13 cellular contexts compared by ENCODE assay signal in genomic region chr14:69318241-69318640, GRCh38. TPM values are rescaled to one million over a fixed set of nuclear protein-coding genes. Genes with fewer than 3 reads are reported as not detected.
A peak's percentile ranks its signal among the peaks of the same experiment; 100 is the strongest.
DNase-seq lines count a peak whose midpoint lies in the region; ATAC-seq and TF ChIP-seq lines count a peak whose summit lies in the region.
"Had no signal": no experiment of that assay in that cellular context is flagged by ENCODE, and none has a peak within 500 bp of the region (broad histone marks: within the 10 kb centered on the region; RNA-seq: fewer than 3 reads in every experiment).

No MANE protein-coding gene starts in this region.

- no peak for TF ChIP-seq POLR2A in erythroblast (IDR thresholded peaks at IDR 0.05; ENCODE audit: low read length)

- H3K4me1 Mint-ChIP-seq in type B pancreatic cell (ENCODE audit: unreplicated experiment) = no peaks in the 10 kb centered on the region
- H3K4me1 Mint-ChIP-seq: mesothelial cell of epicardium had no signal

- H3K4me3 Mint-ChIP-seq in type B pancreatic cell = no peak overlapping the region
- H3K4me3 Mint-ChIP-seq: activated CD8-positive, alpha-beta T cell treated with anti-CD3 and anti-CD28 coated beads, Interleukin-2, amount 10 ng/mL, durations not matched to agents 7 days and 5 days; activated naive CD8-positive, alpha-beta T cell; mesothelial cell of epicardium had no signal

- DNase-seq in cardiac septum (ENCODE audit: low spot score) (peak; percentile 51), left cardiac atrium (no peak), NOMO-1 treated with DMSO at 0.1 percent for 48 hours (lab: John Stamatoyannopoulos, UW; ENCODE audit: unreplicated experiment) (peak; percentile 25), germinal center (ENCODE audit: low spot score) (peak; percentile 81), type B pancreatic cell (ENCODE audit: extremely low spot score, unreplicated experiment) (peak; percentile 31), GOT3 (lab: John Stamatoyannopoulos, UW) (no peak), NCI-H2171 (lab: John Stamatoyannopoulos, UW) (no peak), erythroblast (lab: John Stamatoyannopoulos, UW) (no peak)
- DNase-seq: activated CD8-positive, alpha-beta T cell treated with anti-CD3 and anti-CD28 coated beads, Interleukin-2, amount 10 ng/mL, durations not matched to agents 7 days and 5 days; T-helper 1 cell had no signal

- intact Hi-C loops in cardiac septum (cut with DNase I) = loop anchor here (5.0 kb wide), 1 partner anchor 56 kb away; the partner anchor contains the start of gene GALNT16
- intact Hi-C loops in left cardiac atrium (cut with DNase I) = loop anchor here in 1 of 2 donors (10.0 kb wide), 1 partner anchor 53 kb away; the partner anchor contains the start of gene GALNT16

- no peak for ATAC-seq in left cardiac atrium
- ATAC-seq: activated CD8-positive, alpha-beta T cell treated with anti-CD3 and anti-CD28 coated beads, Interleukin-2, amount 10 ng/mL, durations not matched to agents 7 days and 5 days; K562 had no signal

- H3K27me3 Mint-ChIP-seq in type B pancreatic cell = no peaks in the 10 kb centered on the region
- H3K27me3 Mint-ChIP-seq: activated naive CD8-positive, alpha-beta T cell had no signal

- TF ChIP-seq CTCF in type B pancreatic cell (conservative IDR thresholded peaks at IDR 0.05) = no peak

- H3K27ac Mint-ChIP-seq in type B pancreatic cell = no peak overlapping the region
- H3K27ac Mint-ChIP-seq: activated CD8-positive, alpha-beta T cell treated with anti-CD3 and anti-CD28 coated beads, Interleukin-2, amount 10 ng/mL, durations not matched to agents 7 days and 5 days; activated naive CD8-positive, alpha-beta T cell; mesothelial cell of epicardium had no signal

- H3K9me3 Mint-ChIP-seq in type B pancreatic cell = no peaks in the 10 kb centered on the region

- H3K36me3 Mint-ChIP-seq in type B pancreatic cell = no peaks in the 10 kb centered on the region
- H3K36me3 Mint-ChIP-seq: activated naive CD8-positive, alpha-beta T cell; mesothelial cell of epicardium had no signal

RNA-seq across cellular contexts. Expression of gene GALNT16, which starts 58.3 kb away (rescaled TPM):
- 25.8 TPM for total RNA-seq in cardiac septum
- 10 to 100 TPM; 28.8 to 50.0 TPM for total RNA-seq in left cardiac atrium
- 2.9 and 12.4 TPM in 2 replicates for total RNA-seq in type B pancreatic cell (ENCODE audit: low replicate concordance)
- total RNA-seq: activated CD8-positive, alpha-beta T cell treated with anti-CD3 and anti-CD28 coated beads, Interleukin-2, amount 10 ng/mL, durations not matched to agents 7 days and 5 days; K562 had no signal

Comparison
In these comparisons a context has a peak if more than half of its experiments do, and no peak if none do; other contexts are left out.
1. DNase-seq: peak in cardiac septum (single experiment), NOMO-1 treated with DMSO at 0.1 percent for 48 hours (single experiment), germinal center (single experiment) and type B pancreatic cell (single experiment); none in left cardiac atrium (single experiment), GOT3 (single experiment), NCI-H2171 (single experiment) and erythroblast (0 of 2).